Comparison of ENCODE assay signal across 1 cellular context in the genomic region with DNA sequence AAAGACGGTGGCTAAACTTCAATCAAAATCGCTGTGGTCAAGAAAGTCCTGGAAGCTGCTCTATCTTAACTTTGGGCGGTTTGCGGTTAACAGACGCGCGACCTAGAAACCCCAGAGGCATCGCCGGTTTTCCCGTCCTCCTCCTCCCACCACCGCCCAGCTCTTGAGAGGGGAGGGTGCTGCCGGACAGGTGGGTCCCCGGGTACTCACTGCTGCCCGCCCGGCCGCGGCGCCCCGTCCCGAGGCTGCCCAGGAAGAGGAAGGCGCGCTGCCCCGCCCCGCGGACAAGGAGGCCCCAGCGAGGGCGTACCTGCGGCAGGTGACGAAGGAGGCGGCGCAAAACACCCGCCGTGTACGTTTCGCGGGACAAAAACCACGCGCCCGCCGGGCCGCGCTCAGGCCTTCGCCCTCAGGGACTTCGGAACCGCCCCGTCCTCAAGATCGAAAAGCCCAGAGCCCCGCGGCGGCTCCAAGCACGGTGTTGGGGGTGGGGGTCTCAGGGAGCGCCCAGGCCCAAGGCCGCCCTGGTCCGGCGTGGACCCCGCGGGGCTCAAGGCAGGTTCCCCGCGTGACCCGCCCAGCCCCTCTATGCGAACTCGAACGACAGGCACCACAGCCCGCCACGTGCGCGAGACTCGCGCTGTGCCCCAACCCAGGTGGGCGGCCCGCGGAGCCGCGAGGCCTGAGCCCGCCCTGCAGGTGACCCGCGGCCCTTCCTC.
TF ChIP-seq lines count a peak whose summit lies in the region.

Gene SH3YL1 (minus strand): TSS at position 259 of the 719 bp plus-strand sequence. CDS start 48 bp downstream, at position 211.

TF ChIP-seq in WTC11, 78 proteins besides CTCF, POLR2A, EP300 and RAD21 (continued from another document):
- TF ChIP-seq, protein P1, sequence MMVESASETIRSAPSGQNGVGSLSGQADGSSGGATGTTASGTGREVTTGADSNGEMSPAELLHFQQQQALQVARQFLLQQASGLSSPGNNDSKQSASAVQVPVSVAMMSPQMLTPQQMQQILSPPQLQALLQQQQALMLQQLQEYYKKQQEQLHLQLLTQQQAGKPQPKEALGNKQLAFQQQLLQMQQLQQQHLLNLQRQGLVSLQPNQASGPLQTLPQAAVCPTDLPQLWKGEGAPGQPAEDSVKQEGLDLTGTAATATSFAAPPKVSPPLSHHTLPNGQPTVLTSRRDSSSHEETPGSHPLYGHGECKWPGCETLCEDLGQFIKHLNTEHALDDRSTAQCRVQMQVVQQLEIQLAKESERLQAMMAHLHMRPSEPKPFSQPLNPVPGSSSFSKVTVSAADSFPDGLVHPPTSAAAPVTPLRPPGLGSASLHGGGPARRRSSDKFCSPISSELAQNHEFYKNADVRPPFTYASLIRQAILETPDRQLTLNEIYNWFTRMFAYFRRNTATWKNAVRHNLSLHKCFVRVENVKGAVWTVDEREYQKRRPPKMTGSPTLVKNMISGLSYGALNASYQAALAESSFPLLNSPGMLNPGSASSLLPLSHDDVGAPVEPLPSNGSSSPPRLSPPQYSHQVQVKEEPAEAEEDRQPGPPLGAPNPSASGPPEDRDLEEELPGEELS (CRISPR knock-in tag; IDR thresholded peaks at IDR 0.05), result peak; percentile 20; the same call in 1 of the 2 replicates
- TF ChIP-seq PRRX2 (CRISPR knock-in tag; IDR thresholded peaks at IDR 0.05), result no peak
- no peak for TF ChIP-seq NFE2L1 (CRISPR knock-in tag; IDR thresholded peaks at IDR 0.05)
- TF ChIP-seq, protein P2, sequence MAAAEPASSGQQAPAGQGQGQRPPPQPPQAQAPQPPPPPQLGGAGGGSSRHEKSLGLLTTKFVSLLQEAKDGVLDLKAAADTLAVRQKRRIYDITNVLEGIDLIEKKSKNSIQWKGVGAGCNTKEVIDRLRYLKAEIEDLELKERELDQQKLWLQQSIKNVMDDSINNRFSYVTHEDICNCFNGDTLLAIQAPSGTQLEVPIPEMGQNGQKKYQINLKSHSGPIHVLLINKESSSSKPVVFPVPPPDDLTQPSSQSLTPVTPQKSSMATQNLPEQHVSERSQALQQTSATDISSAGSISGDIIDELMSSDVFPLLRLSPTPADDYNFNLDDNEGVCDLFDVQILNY (CRISPR knock-in tag; IDR thresholded peaks at IDR 0.05), result peak; percentile 41; the same call in 1 of the 2 replicates
